1 cellular context compared by ENCODE assay signal in the genomic region with DNA sequence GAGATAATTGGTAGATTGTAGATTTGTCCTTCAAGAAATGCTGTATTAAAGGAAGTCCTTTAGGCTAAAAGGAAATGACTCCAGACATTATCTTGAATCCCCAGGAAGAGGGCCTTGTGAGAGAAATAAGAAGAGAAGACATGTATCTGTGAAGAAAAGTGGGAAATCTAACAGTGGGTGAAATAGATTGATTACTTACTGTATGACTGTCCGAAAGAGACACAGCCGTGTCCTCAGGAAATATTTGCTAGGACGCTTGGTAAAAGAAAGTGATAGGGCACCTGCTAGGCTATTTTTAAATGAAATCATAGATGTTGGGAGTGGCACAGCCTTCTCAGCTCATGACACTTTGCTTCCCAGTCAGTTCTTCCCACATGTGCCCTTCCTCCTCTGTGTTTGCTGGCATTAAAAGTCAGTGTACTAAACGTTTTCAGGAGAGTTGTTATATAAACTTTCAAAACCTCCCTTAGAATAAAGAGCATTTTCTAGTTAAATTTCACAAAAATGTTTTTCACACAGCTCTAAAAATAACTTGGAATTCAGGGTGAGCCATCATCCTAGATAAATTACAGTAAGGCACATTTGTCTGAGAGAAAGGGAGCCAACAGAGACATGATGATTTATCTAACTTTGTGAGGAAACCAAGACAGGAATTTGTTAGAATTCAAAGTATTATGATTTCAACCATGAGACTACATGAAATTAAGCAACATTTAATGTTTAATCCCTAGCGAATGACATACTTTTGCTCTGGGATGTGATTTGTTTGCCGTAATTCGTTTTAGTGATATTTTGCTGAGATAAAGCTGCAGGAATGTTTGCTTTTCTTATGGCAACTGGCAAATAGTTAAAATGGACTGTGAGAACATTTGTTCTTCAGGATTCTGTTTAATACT.
TF ChIP-seq lines count a peak whose summit lies in the region.

No MANE protein-coding gene starts in this region.

TF ChIP-seq in SK-N-SH treated with all-trans-retinoic acid at 6 μM for 48 hours, 23 proteins besides CTCF, POLR2A, EP300 and RAD21 (continued from another document):
- TF ChIP-seq, protein P1, sequence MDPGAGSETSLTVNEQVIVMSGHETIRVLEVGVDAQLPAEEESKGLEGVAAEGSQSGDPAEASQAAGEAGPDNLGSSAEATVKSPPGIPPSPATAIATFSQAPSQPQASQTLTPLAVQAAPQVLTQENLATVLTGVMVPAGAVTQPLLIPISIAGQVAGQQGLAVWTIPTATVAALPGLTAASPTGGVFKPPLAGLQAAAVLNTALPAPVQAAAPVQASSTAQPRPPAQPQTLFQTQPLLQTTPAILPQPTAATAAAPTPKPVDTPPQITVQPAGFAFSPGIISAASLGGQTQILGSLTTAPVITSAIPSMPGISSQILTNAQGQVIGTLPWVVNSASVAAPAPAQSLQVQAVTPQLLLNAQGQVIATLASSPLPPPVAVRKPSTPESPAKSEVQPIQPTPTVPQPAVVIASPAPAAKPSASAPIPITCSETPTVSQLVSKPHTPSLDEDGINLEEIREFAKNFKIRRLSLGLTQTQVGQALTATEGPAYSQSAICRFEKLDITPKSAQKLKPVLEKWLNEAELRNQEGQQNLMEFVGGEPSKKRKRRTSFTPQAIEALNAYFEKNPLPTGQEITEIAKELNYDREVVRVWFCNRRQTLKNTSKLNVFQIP (CRISPR knock-in tag; IDR thresholded peaks at IDR 0.05; ENCODE audit: borderline replicate concordance, low read depth): 0 out of 2 replicates have a peak, but pooled peaks have one; percentile 45
- TF ChIP-seq, protein P2, sequence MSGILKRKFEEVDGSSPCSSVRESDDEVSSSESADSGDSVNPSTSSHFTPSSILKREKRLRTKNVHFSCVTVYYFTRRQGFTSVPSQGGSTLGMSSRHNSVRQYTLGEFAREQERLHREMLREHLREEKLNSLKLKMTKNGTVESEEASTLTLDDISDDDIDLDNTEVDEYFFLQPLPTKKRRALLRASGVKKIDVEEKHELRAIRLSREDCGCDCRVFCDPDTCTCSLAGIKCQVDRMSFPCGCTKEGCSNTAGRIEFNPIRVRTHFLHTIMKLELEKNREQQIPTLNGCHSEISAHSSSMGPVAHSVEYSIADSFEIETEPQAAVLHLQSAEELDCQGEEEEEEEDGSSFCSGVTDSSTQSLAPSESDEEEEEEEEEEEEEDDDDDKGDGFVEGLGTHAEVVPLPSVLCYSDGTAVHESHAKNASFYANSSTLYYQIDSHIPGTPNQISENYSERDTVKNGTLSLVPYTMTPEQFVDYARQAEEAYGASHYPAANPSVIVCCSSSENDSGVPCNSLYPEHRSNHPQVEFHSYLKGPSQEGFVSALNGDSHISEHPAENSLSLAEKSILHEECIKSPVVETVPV (CRISPR knock-in tag; IDR thresholded peaks at IDR 0.05): no peak; the same call in 1 of the 2 replicates
- TF ChIP-seq ARNTL (CRISPR knock-in tag; IDR thresholded peaks at IDR 0.05; ENCODE audit: borderline replicate concordance, low read depth) (no peak), RARB (CRISPR knock-in tag; IDR thresholded peaks at IDR 0.05) (no peak), SNAI2 (CRISPR knock-in tag; IDR thresholded peaks at IDR 0.05) (no peak), ISL1 (CRISPR knock-in tag; IDR thresholded peaks at IDR 0.05) (peak; percentile 95), ZNF70 (CRISPR knock-in tag; IDR thresholded peaks at IDR 0.05) (no peak), CSDC2 (CRISPR knock-in tag; IDR thresholded peaks at IDR 0.05) (0 out of 2 replicates have a peak, but pooled peaks have one; percentile 14), PPARA (CRISPR knock-in tag; IDR thresholded peaks at IDR 0.05; ENCODE audit: borderline replicate concordance) (no peak)
- TF ChIP-seq, protein P3, sequence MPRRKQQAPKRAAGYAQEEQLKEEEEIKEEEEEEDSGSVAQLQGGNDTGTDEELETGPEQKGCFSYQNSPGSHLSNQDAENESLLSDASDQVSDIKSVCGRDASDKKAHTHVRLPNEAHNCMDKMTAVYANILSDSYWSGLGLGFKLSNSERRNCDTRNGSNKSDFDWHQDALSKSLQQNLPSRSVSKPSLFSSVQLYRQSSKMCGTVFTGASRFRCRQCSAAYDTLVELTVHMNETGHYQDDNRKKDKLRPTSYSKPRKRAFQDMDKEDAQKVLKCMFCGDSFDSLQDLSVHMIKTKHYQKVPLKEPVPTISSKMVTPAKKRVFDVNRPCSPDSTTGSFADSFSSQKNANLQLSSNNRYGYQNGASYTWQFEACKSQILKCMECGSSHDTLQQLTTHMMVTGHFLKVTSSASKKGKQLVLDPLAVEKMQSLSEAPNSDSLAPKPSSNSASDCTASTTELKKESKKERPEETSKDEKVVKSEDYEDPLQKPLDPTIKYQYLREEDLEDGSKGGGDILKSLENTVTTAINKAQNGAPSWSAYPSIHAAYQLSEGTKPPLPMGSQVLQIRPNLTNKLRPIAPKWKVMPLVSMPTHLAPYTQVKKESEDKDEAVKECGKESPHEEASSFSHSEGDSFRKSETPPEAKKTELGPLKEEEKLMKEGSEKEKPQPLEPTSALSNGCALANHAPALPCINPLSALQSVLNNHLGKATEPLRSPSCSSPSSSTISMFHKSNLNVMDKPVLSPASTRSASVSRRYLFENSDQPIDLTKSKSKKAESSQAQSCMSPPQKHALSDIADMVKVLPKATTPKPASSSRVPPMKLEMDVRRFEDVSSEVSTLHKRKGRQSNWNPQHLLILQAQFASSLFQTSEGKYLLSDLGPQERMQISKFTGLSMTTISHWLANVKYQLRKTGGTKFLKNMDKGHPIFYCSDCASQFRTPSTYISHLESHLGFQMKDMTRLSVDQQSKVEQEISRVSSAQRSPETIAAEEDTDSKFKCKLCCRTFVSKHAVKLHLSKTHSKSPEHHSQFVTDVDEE (CRISPR knock-in tag; IDR thresholded peaks at IDR 0.05): 0 out of 2 replicates have a peak, but pooled peaks have one; percentile 23
